In the genomic region with DNA sequence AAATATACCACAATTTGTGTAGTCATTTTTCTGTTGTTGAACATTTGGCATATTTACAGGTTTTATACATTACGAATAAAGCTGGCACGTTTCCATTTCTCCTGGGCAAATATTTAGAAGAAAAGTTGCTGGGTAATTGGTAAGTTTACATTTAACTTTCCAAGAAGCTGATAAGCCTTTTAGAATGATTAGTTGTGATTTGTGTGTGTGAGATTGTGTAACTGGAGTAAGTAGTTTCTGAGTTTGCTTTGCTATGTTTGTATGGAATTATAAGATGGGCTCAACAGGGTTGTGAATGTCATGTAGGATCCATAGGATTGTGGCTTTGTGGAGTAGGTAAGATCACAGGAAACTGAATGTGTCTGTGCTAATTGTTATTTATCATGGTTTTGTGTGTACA, we compare ENCODE assay signal across 1 cellular context.
TF ChIP-seq lines count a peak whose summit lies in the region.

No MANE protein-coding gene starts in this region.

TF ChIP-seq in A549, 52 proteins besides CTCF, POLR2A, EP300 and RAD21 (continued from another document):
- TF ChIP-seq, protein P1, sequence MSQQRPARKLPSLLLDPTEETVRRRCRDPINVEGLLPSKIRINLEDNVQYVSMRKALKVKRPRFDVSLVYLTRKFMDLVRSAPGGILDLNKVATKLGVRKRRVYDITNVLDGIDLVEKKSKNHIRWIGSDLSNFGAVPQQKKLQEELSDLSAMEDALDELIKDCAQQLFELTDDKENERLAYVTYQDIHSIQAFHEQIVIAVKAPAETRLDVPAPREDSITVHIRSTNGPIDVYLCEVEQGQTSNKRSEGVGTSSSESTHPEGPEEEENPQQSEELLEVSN (IDR thresholded peaks at IDR 0.05; ENCODE audit: borderline replicate concordance, low read depth): no peak
- no peak for TF ChIP-seq FOSB (CRISPR knock-in tag; IDR thresholded peaks at IDR 0.05)
- no peak for TF ChIP-seq SMC3 (IDR thresholded peaks at IDR 0.05)
- no peak for TF ChIP-seq ESRRA (IDR thresholded peaks at IDR 0.05; ENCODE audit: borderline replicate concordance, low read length)
- TF ChIP-seq FOSL2 (IDR thresholded peaks at IDR 0.05): no peak
- no peak for TF ChIP-seq FOSL2 (CRISPR knock-in tag; IDR thresholded peaks at IDR 0.05)
- TF ChIP-seq HEYL (CRISPR knock-in tag; IDR thresholded peaks at IDR 0.05): no peak
- TF ChIP-seq CHD2 (IDR thresholded peaks at IDR 0.05; ENCODE audit: low read length, partially characterized antibody): no peak
- no peak for TF ChIP-seq KDM1A (IDR thresholded peaks at IDR 0.05; ENCODE audit: low read depth)
- TF ChIP-seq, protein P2, sequence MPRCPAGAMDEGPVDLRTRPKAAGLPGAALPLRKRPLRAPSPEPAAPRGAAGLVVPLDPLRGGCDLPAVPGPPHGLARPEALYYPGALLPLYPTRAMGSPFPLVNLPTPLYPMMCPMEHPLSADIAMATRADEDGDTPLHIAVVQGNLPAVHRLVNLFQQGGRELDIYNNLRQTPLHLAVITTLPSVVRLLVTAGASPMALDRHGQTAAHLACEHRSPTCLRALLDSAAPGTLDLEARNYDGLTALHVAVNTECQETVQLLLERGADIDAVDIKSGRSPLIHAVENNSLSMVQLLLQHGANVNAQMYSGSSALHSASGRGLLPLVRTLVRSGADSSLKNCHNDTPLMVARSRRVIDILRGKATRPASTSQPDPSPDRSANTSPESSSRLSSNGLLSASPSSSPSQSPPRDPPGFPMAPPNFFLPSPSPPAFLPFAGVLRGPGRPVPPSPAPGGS (IDR thresholded peaks at IDR 0.05): no peak
